ENCODE assay signal across 8 cellular contexts in genomic region chr15:23039151-23039916, GRCh38. TPM values are rescaled to one million over a fixed set of nuclear protein-coding genes. Genes with fewer than 3 reads are reported as not detected.
DNase-seq lines count a peak whose midpoint lies in the region; ATAC-seq and TF ChIP-seq lines count a peak whose summit lies in the region.

TSS of gene TUBGCP5 (minus strand) at chr15:23039569. CDS start at chr15:23039543, 26 bp downstream.

- H3K4me3 ChIP-seq in BJ (ENCODE audit: low read depth, low read length) = peak within 1 kb of the TSS; percentile 68

- ATAC-seq in HG03439 (IDR thresholded peaks at IDR 0.05; ENCODE audit: unreplicated experiment) = peak; percentile 98

- no peaks in the 10 kb centered on the region for H3K9me3 Mint-ChIP-seq in chondrocyte (ENCODE audit: low read depth)

- H3K36me3 Mint-ChIP-seq in chondrocyte (ENCODE audit: low read depth) = peaks cover 6% of the 10 kb centered on the region

- POLR2A ChIA-PET in BJ (lab: Charles Lee) = no interaction called here

- H3K27ac Mint-ChIP-seq in chondrocyte (ENCODE audit: unreplicated experiment) = peak within 1 kb of the TSS; percentile 95

- CTCF ChIA-PET in BJ (lab: Yijun Ruan, JAX) = interaction anchor here (0.6 to 0.7 kb wide), 2 partner anchors 9 to 15 kb away, joined by 3 read pairs; no protein-coding TSS in a partner anchor

- H3K36me3 ChIP-seq in BJ (ENCODE audit: control insufficient read depth, insufficient read depth, low read length) = peaks cover 4% of the 10 kb centered on the region

- no peaks in the 10 kb centered on the region for H3K27me3 ChIP-seq in BJ (ENCODE audit: control insufficient read depth, insufficient read depth, low read length)

- H3K4me1 Mint-ChIP-seq in chondrocyte (ENCODE audit: low read depth) = peaks cover 18% of the 10 kb centered on the region

- H3K27me3 Mint-ChIP-seq in chondrocyte (ENCODE audit: low read depth) = no peaks in the 10 kb centered on the region

- peak; percentile 80 for DNase-seq in BJ (ENCODE audit: low read depth)
- peak; percentile 95 for DNase-seq in GM19238 (ENCODE audit: insufficient read length, low spot score)
- peak; percentile 80 for DNase-seq in NCI-H510A (lab: John Stamatoyannopoulos, UW)
- peak; percentile 94 for DNase-seq in activated CD4-positive, alpha-beta T cell treated with anti-CD3 and anti-CD28 coated beads for 1 hour
- peak; percentile 99 for DNase-seq in chondrocyte (ENCODE audit: low spot score)
- peak; percentile 86 for DNase-seq in kidney glomerular epithelial cell (lab: John Stamatoyannopoulos, UW)
- peak; percentile 98 for DNase-seq in stimulated activated CD4-positive, alpha-beta T cell treated with anti-CD3 and anti-CD28 coated beads, Interleukin-15, amount 100 ng/mL, for 48 hours (ENCODE audit: low read depth in 2 of 2)

- peak within 1 kb of the TSS; percentile 87 for H3K4me3 Mint-ChIP-seq in chondrocyte (ENCODE audit: unreplicated experiment)

- TF ChIP-seq CTCF in BJ (IDR thresholded peaks at IDR 0.05; ENCODE audit: insufficient read depth, low read depth, low read length) (peak; percentile 52), chondrocyte (IDR thresholded peaks at IDR 0.05) (peak; percentile 70)

RNA-seq across cellular contexts. Expression of gene TUBGCP5, which starts in this region (rescaled TPM):
- polyA plus RNA-seq in BJ (2011; rRNA removed) = 10.9 and 14.0 TPM in 2 replicates
- 7.0 and 7.2 TPM in 2 replicates for polyA minus RNA-seq in BJ (2011; rRNA and poly(A)+ RNA removed)
- total RNA-seq in chondrocyte = 14.4 to 22.8 TPM (median 14.6 TPM) in 3 replicates

Comparison
In these comparisons a context has a peak if more than half of its experiments do, and no peak if none do; other contexts are left out.
1. Peak in every context shown above with its lines: DNase-seq, ATAC-seq and H3K4me3 ChIP-seq.